9 cellular contexts compared by ENCODE assay signal in the genomic region with DNA sequence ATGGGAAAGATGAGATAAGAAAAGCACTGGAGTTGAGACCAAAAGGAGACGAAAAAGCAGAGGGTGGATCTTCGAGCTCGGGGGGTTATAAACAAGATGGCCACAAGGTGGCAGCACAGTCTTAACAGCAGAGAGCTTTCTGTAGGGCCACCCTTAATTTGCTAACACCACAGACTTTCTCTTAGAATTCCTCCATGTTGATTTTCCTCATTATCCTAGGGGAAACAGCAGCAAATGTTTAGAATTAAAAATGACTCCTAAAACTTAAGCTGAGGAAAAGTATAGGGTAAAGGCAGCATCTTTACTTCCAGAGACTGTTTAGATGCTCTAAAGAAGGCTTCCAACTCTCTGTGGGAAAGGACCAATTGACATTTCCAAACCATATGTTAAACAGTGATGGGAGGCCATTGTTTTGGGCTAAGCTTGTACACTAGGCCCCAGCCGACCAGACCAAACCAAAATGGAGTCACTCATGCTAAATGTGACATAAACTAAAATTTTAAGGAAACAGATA. TPM values are rescaled to one million over a fixed set of nuclear protein-coding genes. Genes with fewer than 3 reads are reported as not detected.
DNase-seq lines count a peak whose midpoint lies in the region; ATAC-seq and TF ChIP-seq lines count a peak whose summit lies in the region.
"Had no signal": no experiment of that assay in that cellular context is flagged by ENCODE, and none has a peak within 500 bp of the region (broad histone marks: within the 10 kb centered on the region; RNA-seq: fewer than 3 reads in every experiment).

No MANE protein-coding gene starts in this region.

- BruUV-seq in Caco-2 (replicated peaks; lab: Mats Ljungman, UMichigan) = no TSS peak

- peak overlapping the region; percentile 19 to 43; a peak in 3 of 4 replicates for H3K27ac ChIP-seq in SK-N-SH (ENCODE audit: low read depth in 2 of 2, low read length in 1 of 2)
- no peak overlapping the region for H3K27ac ChIP-seq in vagina

- H3K79me2 ChIP-seq in SK-N-SH (ENCODE audit: insufficient read depth) = no peaks in the 10 kb centered on the region

- H3K36me3 Mint-ChIP-seq in Caco-2 (ENCODE audit: insufficient read depth, unreplicated experiment) (peaks cover 8% of the 10 kb centered on the region), progenitor cell of endocrine pancreas (ENCODE audit: insufficient read depth) (no peaks in the 10 kb centered on the region)
- H3K36me3 Mint-ChIP-seq in activated naive CD4-positive, alpha-beta T cell treated with anti-CD3 and anti-CD28 coated beads, Interleukin-2, amount 50 U/mL, for 24 hours = no peaks in the 10 kb centered on the region
- H3K36me3 Mint-ChIP-seq: activated naive CD8-positive, alpha-beta T cell had no signal

- TF ChIP-seq CTCF in Caco-2 (IDR thresholded peaks at IDR 0.05; ENCODE audit: insufficient read depth in 1 of 2, low read depth in 1 of 2, low read length in 1 of 2, severe bottlenecking in 1 of 2, unreplicated experiment in 1 of 2) = peak; percentile 79 to 85
- TF ChIP-seq CTCF in SK-N-SH (IDR thresholded peaks at IDR 0.05) = peak; percentile 93
- peak; percentile 91 for TF ChIP-seq CTCF in progenitor cell of endocrine pancreas (IDR thresholded peaks at IDR 0.05; ENCODE audit: unreplicated experiment)
- TF ChIP-seq CTCF in vagina (IDR thresholded peaks at IDR 0.05) = peak; percentile 80 to 87 (median 84)

- H3K27me3 Mint-ChIP-seq in Caco-2 (ENCODE audit: insufficient read depth, unreplicated experiment) = no peaks in the 10 kb centered on the region
- no peaks in the 10 kb centered on the region for H3K27me3 Mint-ChIP-seq in activated naive CD4-positive, alpha-beta T cell treated with anti-CD3 and anti-CD28 coated beads, Interleukin-2, amount 50 U/mL, for 24 hours
- H3K27me3 Mint-ChIP-seq in progenitor cell of endocrine pancreas = no peaks in the 10 kb centered on the region
- H3K27me3 Mint-ChIP-seq: activated naive CD8-positive, alpha-beta T cell had no signal

- H3K27me3 ChIP-seq in Caco-2 (replicated peaks; ENCODE audit: control insufficient read depth, insufficient read depth, low read length) (no peaks in the 10 kb centered on the region), SK-N-SH (ENCODE audit: insufficient read depth) (no peaks in the 10 kb centered on the region), vagina (no peaks in the 10 kb centered on the region)

- no peaks in the 10 kb centered on the region for H3K9me3 ChIP-seq in Caco-2
- H3K9me3 ChIP-seq in SK-N-SH = no peaks in the 10 kb centered on the region
- H3K9me3 ChIP-seq in vagina = no peaks in the 10 kb centered on the region

- no peak overlapping the region for H3K4me3 Mint-ChIP-seq in Caco-2 (ENCODE audit: unreplicated experiment)
- no peak overlapping the region for H3K4me3 Mint-ChIP-seq in activated naive CD4-positive, alpha-beta T cell treated with anti-CD3 and anti-CD28 coated beads, Interleukin-2, amount 50 U/mL, for 24 hours
- H3K4me3 Mint-ChIP-seq in progenitor cell of endocrine pancreas (ENCODE audit: low read depth) = no peak overlapping the region
- H3K4me3 Mint-ChIP-seq: activated naive CD8-positive, alpha-beta T cell had no signal

- H3K27ac Mint-ChIP-seq in Caco-2 (ENCODE audit: unreplicated experiment) (no peak overlapping the region), progenitor cell of endocrine pancreas (no peak overlapping the region)
- H3K27ac Mint-ChIP-seq in activated naive CD4-positive, alpha-beta T cell treated with anti-CD3 and anti-CD28 coated beads, Interleukin-2, amount 50 U/mL, for 24 hours = peak overlapping the region; percentile 69
- H3K27ac Mint-ChIP-seq: activated naive CD8-positive, alpha-beta T cell had no signal

- no peaks in the 10 kb centered on the region for H3F3A ChIP-seq in SK-N-SH (replicated peaks; ENCODE audit: insufficient read depth)

- peaks cover 41% of the 10 kb centered on the region for H3K4me1 Mint-ChIP-seq in Caco-2 (ENCODE audit: low read depth, unreplicated experiment)
- peaks cover 41% of the 10 kb centered on the region for H3K4me1 Mint-ChIP-seq in activated naive CD4-positive, alpha-beta T cell treated with anti-CD3 and anti-CD28 coated beads, Interleukin-2, amount 50 U/mL, for 24 hours
- peaks cover 11% of the 10 kb centered on the region for H3K4me1 Mint-ChIP-seq in progenitor cell of endocrine pancreas (ENCODE audit: low read depth)

- DNase-seq in Caco-2 = peak; percentile 80 to 86
- peak; percentile 89 for DNase-seq in NCI-H1048 (lab: John Stamatoyannopoulos, UW)
- DNase-seq in SK-N-SH = peak; percentile 82
- DNase-seq in head of caudate nucleus = peak; percentile 34 to 97 (median 88)
- DNase-seq in progenitor cell of endocrine pancreas (ENCODE audit: low spot score, unreplicated experiment) = peak; percentile 61
- DNase-seq in vagina (ENCODE audit: extremely low spot score in 2 of 2) = no peak

- H3K4me1 ChIP-seq in Caco-2 (peaks cover 31% of the 10 kb centered on the region), SK-N-SH (ENCODE audit: control insufficient read depth in 1 of 2, insufficient read depth in 2 of 2, low read depth in 1 of 2, low read length in 1 of 2) (peaks cover 2 to 9% of the 10 kb centered on the region in 2 experiments; a peak in 3 of 4 replicates), vagina (no peaks in the 10 kb centered on the region)

- TF ChIP-seq RAD21 in SK-N-SH (IDR thresholded peaks at IDR 0.05; ENCODE audit: low read length) = peak; percentile 98

- POLR2A ChIA-PET in Caco-2 (lab: Charles Lee) = interaction anchor here (0.6 kb wide), 1 partner anchor 20 kb away, joined by 3 read pairs; a partner anchor contains a TSS
- POLR2A ChIA-PET in SK-N-SH (lab: Yijun Ruan, JAX) = interaction anchor here (1.8 kb wide), 1 partner anchor 260 kb away, joined by 6 read pairs; no protein-coding TSS in a partner anchor

- 11% methylated on average over 4 of the region's 4 CpGs for WGBS in SK-N-SH (ENCODE audit: low lambda C conversion rate)

- H3K4me3 ChIP-seq in Caco-2 (ENCODE audit: low read depth, low read length) = no peak overlapping the region
- no peak overlapping the region; a peak in 1 of 4 replicates for H3K4me3 ChIP-seq in SK-N-SH (ENCODE audit: low read depth in 2 of 2, low read length in 1 of 2)
- no peak overlapping the region for H3K4me3 ChIP-seq in vagina

- H2AFZ ChIP-seq in SK-N-SH (ENCODE audit: low read depth) = peak overlapping the region; percentile 66; the same call in 1 of the 2 replicates

- no peak overlapping the region for H3K9ac ChIP-seq in SK-N-SH

- no peaks in the 10 kb centered on the region for H4K20me1 ChIP-seq in SK-N-SH (ENCODE audit: insufficient read depth)

- no peak for TF ChIP-seq POLR2A in vagina (IDR thresholded peaks at IDR 0.05)

- H3K36me3 ChIP-seq in Caco-2 (ENCODE audit: control insufficient read depth, insufficient read depth, low read length) (no peaks in the 10 kb centered on the region), SK-N-SH (replicated peaks in 1 of 2; ENCODE audit: control insufficient read depth in 1 of 2, insufficient read depth in 2 of 2, low read length in 1 of 2) (no peaks in the 10 kb centered on the region), vagina (no peaks in the 10 kb centered on the region)

- intact Hi-C loops in Caco-2 (cut with micrococcal nuclease; ENCODE audit: unreplicated experiment) = loop anchor here (1.0 to 5.0 kb wide), 4 partner anchors 30 to 567 kb away; no protein-coding TSS in a partner anchor
- intact Hi-C loops in head of caudate nucleus (cut with DNase I) = loop anchor here (2.0 to 10.0 kb wide), 3 partner anchors 261 to 569 kb away; a partner anchor contains a TSS
- intact Hi-C loops in vagina (cut with DNase I) = loop anchor here (2.0 kb wide), 1 partner anchor 259 kb away; no protein-coding TSS in a partner anchor

- TF ChIP-seq EP300 in SK-N-SH (IDR thresholded peaks at IDR 0.05; ENCODE audit: borderline replicate concordance in 1 of 2, low read depth in 1 of 2, low read length in 1 of 2) = no peak

- peaks cover 12% of the 10 kb centered on the region for H3K9me3 Mint-ChIP-seq in Caco-2 (ENCODE audit: unreplicated experiment)
- no peaks in the 10 kb centered on the region for H3K9me3 Mint-ChIP-seq in activated naive CD4-positive, alpha-beta T cell treated with anti-CD3 and anti-CD28 coated beads, Interleukin-2, amount 50 U/mL, for 24 hours
- no peaks in the 10 kb centered on the region for H3K9me3 Mint-ChIP-seq in progenitor cell of endocrine pancreas (ENCODE audit: low read depth)

- H3K4me2 ChIP-seq in SK-N-SH = no peak overlapping the region

- no peaks in the 10 kb centered on the region for H3K9me2 ChIP-seq in SK-N-SH

- CTCF ChIA-PET in Caco-2 (lab: Charles Lee) (interaction anchor here (0.6 to 2.8 kb wide), 13 partner anchors 11 to 261 kb away, joined by 3 to 44 read pairs (median 4); no protein-coding TSS in a partner anchor), SK-N-SH (lab: Yijun Ruan, JAX) (interaction anchor here (0.7 to 6.1 kb wide), 59 partner anchors 9 to 1035 kb away, joined by 3 to 219 read pairs (median 4); a partner anchor contains a TSS)

- ATAC-seq in GM21825 (IDR thresholded peaks at IDR 0.05; ENCODE audit: unreplicated experiment) = peak; percentile 70

TF ChIP-seq in SK-N-SH, 30 proteins besides CTCF, POLR2A, EP300 and RAD21 (continues in another document):
- TF ChIP-seq GATA2 (CRISPR knock-in tag; IDR thresholded peaks at IDR 0.05) (no peak), NRF1 (IDR thresholded peaks at IDR 0.05; ENCODE audit: low read depth, low read length) (no peak), GABPA (IDR thresholded peaks at IDR 0.05; ENCODE audit: low read depth) (no peak), POLR2AphosphoS5 (IDR thresholded peaks at IDR 0.05; ENCODE audit: low read depth, low read length) (no peak), FOXM1 (IDR thresholded peaks at IDR 0.05; ENCODE audit: low read depth) (no peak)
- TF ChIP-seq, protein P1, sequence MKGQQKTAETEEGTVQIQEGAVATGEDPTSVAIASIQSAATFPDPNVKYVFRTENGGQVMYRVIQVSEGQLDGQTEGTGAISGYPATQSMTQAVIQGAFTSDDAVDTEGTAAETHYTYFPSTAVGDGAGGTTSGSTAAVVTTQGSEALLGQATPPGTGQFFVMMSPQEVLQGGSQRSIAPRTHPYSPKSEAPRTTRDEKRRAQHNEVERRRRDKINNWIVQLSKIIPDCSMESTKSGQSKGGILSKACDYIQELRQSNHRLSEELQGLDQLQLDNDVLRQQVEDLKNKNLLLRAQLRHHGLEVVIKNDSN (IDR thresholded peaks at IDR 0.05; ENCODE audit: borderline replicate concordance, low read depth) = no peak

RNA-seq across cellular contexts. Expression of a gene that starts 2.5 kb away (rescaled TPM):
- not detected in 2 replicates for total RNA-seq in Caco-2 (2022)
- polyA plus RNA-seq in SK-N-SH (2012; rRNA removed) = not detected in 2 replicates
- not detected in 2 replicates for polyA plus RNA-seq in SK-N-SH (2012; cell fraction: cytosol; rRNA removed)
- polyA plus RNA-seq in SK-N-SH (2012; cell fraction: nucleus; rRNA removed) = not detected in 2 replicates
- total RNA-seq in progenitor cell of endocrine pancreas = not detected in 2 replicates
- total RNA-seq in vagina = not detected

RNA-seq across cellular contexts. Expression of a gene that starts 20.0 kb away (rescaled TPM):
- total RNA-seq in Caco-2 (2022) (123 and 135 TPM in 2 replicates), progenitor cell of endocrine pancreas (68.0 and 69.3 TPM in 2 replicates), vagina (48.4 TPM)
- 66.8 and 97.6 TPM in 2 replicates for polyA plus RNA-seq in SK-N-SH (2012; rRNA removed)
- 112 and 139 TPM in 2 replicates for polyA plus RNA-seq in SK-N-SH (2012; cell fraction: cytosol; rRNA removed)
- 20.6 and 46.8 TPM in 2 replicates for polyA plus RNA-seq in SK-N-SH (2012; cell fraction: nucleus; rRNA removed)

Comparison
In these comparisons a context has a peak if more than half of its experiments do, and no peak if none do; other contexts are left out.
1. DNase-seq: peak in Caco-2 (2 of 2), NCI-H1048 (single experiment), SK-N-SH (single experiment), head of caudate nucleus (42 of 42) and progenitor cell of endocrine pancreas (single experiment); none in vagina (0 of 2).
2. Peak in every context shown above with its lines, with median percentiles within 50 percentile points of each other: CTCF ChIP-seq.